In the genomic region with DNA sequence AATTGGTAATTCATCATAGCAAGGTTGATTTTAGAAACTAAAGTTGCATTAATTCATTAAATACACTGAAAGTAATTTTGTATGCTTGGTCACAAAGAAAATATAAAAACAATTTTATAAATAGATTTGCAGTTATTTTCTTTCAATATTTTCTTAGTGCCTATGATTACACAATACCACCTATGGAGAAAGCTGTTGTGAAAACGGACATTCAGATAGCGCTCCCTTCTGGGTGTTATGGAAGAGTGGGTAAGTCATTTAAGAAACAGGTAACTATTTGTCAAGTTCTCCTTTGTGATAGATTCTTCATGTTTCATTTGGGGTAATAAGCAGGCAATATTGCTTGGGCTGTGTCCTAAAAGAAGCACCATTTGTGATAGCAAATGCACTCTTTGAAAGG, we compare ENCODE assay signal across 15 cellular contexts. TPM values are rescaled to one million over a fixed set of nuclear protein-coding genes. Genes with fewer than 3 reads are reported as not detected.
DNase-seq lines count a peak whose midpoint lies in the region; ATAC-seq and TF ChIP-seq lines count a peak whose summit lies in the region.
"Had no signal": no experiment of that assay in that cellular context is flagged by ENCODE, and none has a peak within 500 bp of the region (broad histone marks: within the 10 kb centered on the region; RNA-seq: fewer than 3 reads in every experiment).

No MANE protein-coding gene starts in this region.

- H3K4me3 ChIP-seq in NB4 (ENCODE audit: low read depth, low read length), result peak overlapping the region; percentile 99
- no peak overlapping the region for H3K4me3 ChIP-seq in neutrophil (ENCODE audit: low read depth in 1 of 2, low read length in 1 of 2)
- no peak overlapping the region for H3K4me3 ChIP-seq in lower leg skin (ENCODE audit: low read depth, poor library complexity, severe bottlenecking)
- H3K4me3 ChIP-seq: upper lobe of left lung had no signal

- peaks cover 46% of the 10 kb centered on the region for H3K4me1 Mint-ChIP-seq in activated T-cell treated with anti-CD3 and anti-CD28 coated beads, Interleukin-2, amount 50 U/mL, for 72 hours (ENCODE audit: low read depth)
- H3K4me1 Mint-ChIP-seq in activated naive CD8-positive, alpha-beta T cell (ENCODE audit: low read depth), result peaks cover 28% of the 10 kb centered on the region

- TF ChIP-seq CTCF in NB4 (IDR thresholded peaks at IDR 0.05; ENCODE audit: low read depth, low read length), result peak; percentile 30
- TF ChIP-seq CTCF in neutrophil (IDR thresholded peaks at IDR 0.05), result no peak
- no peak for TF ChIP-seq CTCF in lower leg skin (IDR thresholded peaks at IDR 0.05)

- H3K4me3 Mint-ChIP-seq in activated T-cell treated with anti-CD3 and anti-CD28 coated beads, Interleukin-2, amount 50 U/mL, for 72 hours, result peak overlapping the region; percentile 97 to 99
- peak overlapping the region; percentile 99 for H3K4me3 Mint-ChIP-seq in activated naive CD8-positive, alpha-beta T cell

- H3K4me1 ChIP-seq in neutrophil (ENCODE audit: control insufficient read depth in 1 of 2, insufficient read depth in 1 of 2, low read depth in 1 of 2, low read length in 1 of 2), result peaks cover 38 to 53% of the 10 kb centered on the region in 2 experiments

- no peaks in the 10 kb centered on the region for H3K9me3 Mint-ChIP-seq in activated T-cell treated with anti-CD3 and anti-CD28 coated beads, Interleukin-2, amount 50 U/mL, for 72 hours
- no peaks in the 10 kb centered on the region for H3K9me3 Mint-ChIP-seq in activated naive CD8-positive, alpha-beta T cell (ENCODE audit: low read depth)
- H3K9me3 Mint-ChIP-seq: T-cell had no signal

- 82 to 88% methylated on average over 2 of the region's 2 CpGs for WGBS in lower leg skin, 2 donors

- H3K27me3 Mint-ChIP-seq in activated T-cell treated with anti-CD3 and anti-CD28 coated beads, Interleukin-2, amount 50 U/mL, for 72 hours (ENCODE audit: low read depth), result no peaks in the 10 kb centered on the region
- no peaks in the 10 kb centered on the region for H3K27me3 Mint-ChIP-seq in activated naive CD8-positive, alpha-beta T cell
- H3K27me3 Mint-ChIP-seq: T-cell had no signal

- ATAC-seq in activated T-cell treated with anti-CD3 and anti-CD28 coated beads, Interleukin-2, amount 50 U/mL, for 72 hours (replicated peaks in 1 of 2), result no peak
- ATAC-seq: T-cell had no signal

- no peak for DNase-seq in activated T-cell treated with anti-CD3 and anti-CD28 coated beads, Interleukin-2, amount 50 U/mL, for 72 hours
- DNase-seq in activated T-cell treated with anti-CD3 and anti-CD28 coated beads, Interleukin-2, amount 50 U/mL, for 48 hours, result no peak
- DNase-seq in NB4 (ENCODE audit: low read depth), result peak; percentile 63
- no peak for DNase-seq in NCI-H446 (lab: John Stamatoyannopoulos, UW)
- no peak for DNase-seq in SK-N-DZ (ENCODE audit: low spot score)
- DNase-seq in lower leg skin (ENCODE audit: low spot score in 2 of 2), result no peak
- DNase-seq: activated CD4-positive, alpha-beta T cell treated with anti-CD3 and anti-CD28 coated beads for 4 hours; activated naive CD4-positive, alpha-beta T cell treated with Interleukin-2 at 50 U/mL for 16 hours; caudate nucleus; head of caudate nucleus; KBM-7; T-cell; upper lobe of left lung had no signal

- TF ChIP-seq POLR2A in NB4 (IDR thresholded peaks at IDR 0.05; ENCODE audit: extremely low read depth, insufficient read length) (no peak), lower leg skin (IDR thresholded peaks at IDR 0.05) (no peak)

- peaks cover 22 to 29% of the 10 kb centered on the region in 2 donors for H3K36me3 Mint-ChIP-seq in activated T-cell treated with anti-CD3 and anti-CD28 coated beads, Interleukin-2, amount 50 U/mL, for 72 hours (ENCODE audit: insufficient read depth in 2 of 2)
- peaks cover 3% of the 10 kb centered on the region for H3K36me3 Mint-ChIP-seq in activated naive CD8-positive, alpha-beta T cell

- no peaks in the 10 kb centered on the region for H3K27me3 ChIP-seq in neutrophil
- H3K27me3 ChIP-seq: upper lobe of left lung had no signal

- intact Hi-C loops in lower leg skin (cut with DNase I; ENCODE audit: low total_unique reads), result no loop called here

- peak overlapping the region; percentile 92 for H3K27ac Mint-ChIP-seq in activated T-cell treated with anti-CD3 and anti-CD28 coated beads, Interleukin-2, amount 50 U/mL, for 72 hours
- peak overlapping the region; percentile 37 for H3K27ac Mint-ChIP-seq in activated naive CD8-positive, alpha-beta T cell
- H3K27ac Mint-ChIP-seq: T-cell had no signal

- H3K36me3 ChIP-seq in neutrophil, result no peaks in the 10 kb centered on the region

- no peaks in the 10 kb centered on the region for H3K9me3 ChIP-seq in neutrophil
- H3K9me3 ChIP-seq: upper lobe of left lung had no signal

- H3K27ac ChIP-seq in neutrophil, result peak overlapping the region; percentile 52
- H3K27ac ChIP-seq: upper lobe of left lung had no signal

RNA-seq across cellular contexts. Expression of gene DUT, which starts 3.0 kb away (rescaled TPM):
- total RNA-seq in activated T-cell treated with anti-CD3 and anti-CD28 coated beads, Interleukin-2, amount 50 U/mL, for 72 hours, result 100 to 1,000 TPM; 279 to 288 TPM
- 195 and 214 TPM in 2 replicates for polyA plus RNA-seq in SK-N-DZ (2014; cell fraction: cytosol; rRNA removed)
- polyA plus RNA-seq in SK-N-DZ (2014; cell fraction: nucleus; rRNA removed), result 346 and 376 TPM in 2 replicates
- total RNA-seq in lower leg skin, result 100 to 1,000 TPM in 1 of 4 donors, 10 to 100 TPM in 3; 69.6 to 140 (median 84.0) TPM
